Comparison of ENCODE assay signal across 20 cellular contexts in the genomic region with DNA sequence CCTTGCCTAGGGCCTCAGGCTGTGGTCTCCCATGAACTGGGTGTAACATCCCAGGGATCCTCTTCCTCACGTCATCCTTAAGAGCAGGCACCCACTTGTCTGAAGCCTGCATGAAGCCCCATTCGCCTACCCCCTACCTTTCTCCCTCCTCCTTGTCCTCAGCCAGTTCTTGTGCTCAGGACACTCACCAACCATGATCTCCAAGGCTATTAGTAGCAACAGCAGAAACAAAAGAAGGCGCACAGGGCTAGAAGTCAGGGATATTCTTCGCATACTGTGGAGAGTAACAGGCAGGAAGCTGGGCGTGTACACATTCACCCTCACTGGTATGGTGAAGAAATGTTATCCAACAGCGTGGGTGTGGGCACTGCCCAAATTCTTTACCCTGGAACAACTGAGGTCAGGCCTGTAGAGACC. TPM values are rescaled to one million over a fixed set of nuclear protein-coding genes. Genes with fewer than 3 reads are reported as not detected.
DNase-seq lines count a peak whose midpoint lies in the region; FAIRE-seq and TF ChIP-seq lines count a peak whose summit lies in the region.
"Had no signal": no experiment of that assay in that cellular context is flagged by ENCODE, and none has a peak within 500 bp of the region (broad histone marks: within the 10 kb centered on the region; RNA-seq: fewer than 3 reads in every experiment).

No MANE protein-coding gene starts in this region.

- no peaks in the 10 kb centered on the region for H3K9me3 Mint-ChIP-seq in Calu3 (ENCODE audit: low read depth, unreplicated experiment)

- dilution Hi-C loops in keratinocyte (cut with MboI; ENCODE audit: extremely low pct_ligation_motif_present, low sequenced_read_pairs): no loop called here

- intact Hi-C loops in tibial artery (cut with DNase I; ENCODE audit: low total_unique reads) (no loop called here), Calu3 (cut with micrococcal nuclease; ENCODE audit: unreplicated experiment) (no loop called here)

- no peak for TF ChIP-seq EP300 in Ishikawa (IDR thresholded peaks at IDR 0.05; ENCODE audit: borderline replicate concordance)

- no peaks in the 10 kb centered on the region for H3K27me3 ChIP-seq in keratinocyte (ENCODE audit: control insufficient read depth, extremely low read depth, insufficient read depth, low read length)
- H3K27me3 ChIP-seq in tibial artery: no peaks in the 10 kb centered on the region
- H3K27me3 ChIP-seq: right atrium auricular region had no signal

- CTCF ChIA-PET in Calu3 (lab: Charles Lee): no interaction called here

- H3K36me3 ChIP-seq in keratinocyte (ENCODE audit: control insufficient read depth in 2 of 2, extremely low read depth in 1 of 2, insufficient read depth in 2 of 2, low read length in 2 of 2) (no peaks in the 10 kb centered on the region), tibial artery (no peaks in the 10 kb centered on the region)
- H3K36me3 ChIP-seq: right atrium auricular region had no signal

- peak overlapping the region; percentile 91 for H3K27ac ChIP-seq in keratinocyte (ENCODE audit: control insufficient read depth, insufficient read depth, low read length)
- peak overlapping the region; percentile 21 to 38 for H3K27ac ChIP-seq in tibial artery
- H3K27ac ChIP-seq: right atrium auricular region had no signal

- no peak overlapping the region for H3K27ac Mint-ChIP-seq in Calu3 (ENCODE audit: unreplicated experiment)

- peak overlapping the region in 1 of 3 experiments; percentile 39 for H3K4me3 ChIP-seq in keratinocyte (ENCODE audit: control insufficient read depth in 2 of 3, extremely low read depth in 1 of 3, insufficient read depth in 2 of 3, low read depth in 1 of 3, low read length in 3 of 3)
- no peak overlapping the region for H3K4me3 ChIP-seq in tibial artery
- H3K4me3 ChIP-seq: right atrium auricular region had no signal

- no TSS peak for BruUV-seq in Calu3 (replicated peaks; lab: Mats Ljungman, UMichigan)

- H2AFZ ChIP-seq in keratinocyte (ENCODE audit: control insufficient read depth, low read length): peak overlapping the region; percentile 94

- H3K9me1 ChIP-seq in keratinocyte (ENCODE audit: control insufficient read depth, extremely low read depth, insufficient read depth, low read length): no peaks in the 10 kb centered on the region

- H3K9ac ChIP-seq in keratinocyte (ENCODE audit: control insufficient read depth, extremely low read depth, insufficient read depth, low read length): peak overlapping the region; percentile 57

- H3K27me3 Mint-ChIP-seq in Calu3 (ENCODE audit: unreplicated experiment): no peaks in the 10 kb centered on the region

- H3K4me1 ChIP-seq in keratinocyte (ENCODE audit: control insufficient read depth, extremely low read depth, insufficient read depth, low read length) (peaks cover 57% of the 10 kb centered on the region), tibial artery (peaks cover 0 to 15% (median 11%) of the 10 kb centered on the region in 4 donors)
- H3K4me1 ChIP-seq: Caco-2 had no signal

- peak overlapping the region; percentile 91 for H3K4me2 ChIP-seq in keratinocyte (ENCODE audit: control insufficient read depth, extremely low read depth, insufficient read depth, low read depth, low read length)

- no peaks in the 10 kb centered on the region for H4K20me1 ChIP-seq in keratinocyte (ENCODE audit: control insufficient read depth, extremely low read depth, insufficient read depth, low read length)

- H3K9me3 ChIP-seq in keratinocyte (ENCODE audit: control insufficient read depth, low read depth, low read length): no peaks in the 10 kb centered on the region
- no peaks in the 10 kb centered on the region for H3K9me3 ChIP-seq in tibial artery
- H3K9me3 ChIP-seq: Caco-2, right atrium auricular region had no signal

- DNase-seq in SW480 (ENCODE audit: low spot score): peak; percentile 26
- DNase-seq in keratinocyte (ENCODE audit: low read depth, low spot score): no peak
- DNase-seq in tibial artery: no peak
- DNase-seq in SHP77 (lab: John Stamatoyannopoulos, UW): no peak
- no peak for DNase-seq in GM03348 (ENCODE audit: low spot score)
- DNase-seq in Calu3: no peak
- DNase-seq: activated CD4-positive, alpha-beta T cell treated with anti-CD3 and anti-CD28 coated beads, Interleukin-2, amount 50 U/mL, for 4 hours; activated naive CD4-positive, alpha-beta T cell treated with anti-CD3 and anti-CD28 coated beads, Interleukin-2, amount 50 U/mL, for 16 hours; activated T-cell treated with anti-CD3 and anti-CD28 coated beads, Interleukin-2, amount 50 U/mL, for 48 hours; Caco-2; EL; NCI-H1436 treated with DMSO at 0.1 percent for 48 hours; stimulated activated CD4-positive, alpha-beta T cell treated with anti-CD3 and anti-CD28 coated beads, Interleukin-1b, Interleukin-23, amount 100 ng/mL, for 48 hours; stimulated activated naive CD8-positive, alpha-beta T cell treated with anti-CD3 and anti-CD28 coated beads, Interleukin-15, Interleukin-2, amounts not matched to agents 100 U/mL and 50 U/mL, for 24 hours had no signal

- no peaks in the 10 kb centered on the region for H3K36me3 Mint-ChIP-seq in Calu3 (ENCODE audit: insufficient read depth, unreplicated experiment)

- peaks cover 39% of the 10 kb centered on the region for H3K4me1 Mint-ChIP-seq in Calu3 (ENCODE audit: low read depth, unreplicated experiment)

- TF ChIP-seq RAD21 in Ishikawa (IDR thresholded peaks at IDR 0.05; ENCODE audit: low read depth): no peak

- peak; percentile 95 for FAIRE-seq in keratinocyte (lab: Jason Lieb, UNC)
- FAIRE-seq: astrocyte, colon, frontal cortex had no signal

- TF ChIP-seq CTCF in keratinocyte (optimal IDR thresholded peaks at IDR 0.05 in 1 of 3, IDR thresholded peaks at IDR 0.05 in 1 of 3, conservative IDR thresholded peaks at IDR 0.05 in 1 of 3; ENCODE audit: extremely low read depth in 1 of 3, insufficient read depth in 2 of 3, low read length in 3 of 3) (no peak), tibial artery (IDR thresholded peaks at IDR 0.05) (no peak), Calu3 (IDR thresholded peaks at IDR 0.05; ENCODE audit: unreplicated experiment) (no peak)

- H3K79me2 ChIP-seq in keratinocyte (ENCODE audit: control insufficient read depth, insufficient read depth, low read length): no peaks in the 10 kb centered on the region

- no peak overlapping the region for H3K4me3 Mint-ChIP-seq in Calu3 (ENCODE audit: low read depth, unreplicated experiment)

TF ChIP-seq in Ishikawa, 13 proteins besides CTCF, POLR2A, EP300 and RAD21:
- TF ChIP-seq TAF1 (IDR thresholded peaks at IDR 0.05; ENCODE audit: low read depth) (no peak), TEAD4 (IDR thresholded peaks at IDR 0.05) (no peak), YY1 (IDR thresholded peaks at IDR 0.05; ENCODE audit: low read depth) (no peak), EGR1 (IDR thresholded peaks at IDR 0.05) (peak; percentile 78)
- TF ChIP-seq, protein P1, sequence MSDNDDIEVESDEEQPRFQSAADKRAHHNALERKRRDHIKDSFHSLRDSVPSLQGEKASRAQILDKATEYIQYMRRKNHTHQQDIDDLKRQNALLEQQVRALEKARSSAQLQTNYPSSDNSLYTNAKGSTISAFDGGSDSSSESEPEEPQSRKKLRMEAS (IDR thresholded peaks at IDR 0.05): no peak

RNA-seq across cellular contexts. Expression of a gene that starts 7.3 kb away (rescaled TPM):
- 8.4 to 24.9 TPM (median 14.0 TPM) in 3 replicates for polyA plus RNA-seq in keratinocyte
- polyA plus RNA-seq in keratinocyte (2011; ENCODE audit: low read depth): 19.2 TPM
- 7.7 and 14.8 TPM in 2 replicates for polyA plus RNA-seq in keratinocyte (2011; cell fraction: cytosol; rRNA removed)
- 29.0 and 31.6 TPM in 2 replicates for polyA plus RNA-seq in keratinocyte (2011; cell fraction: nucleus; rRNA removed)
- 4.6 and 45.2 TPM in 2 replicates for polyA plus RNA-seq in keratinocyte (2012; ENCODE audit: low replicate concordance)
- polyA minus RNA-seq in keratinocyte: 2.3 to 20.6 TPM (median 5.9 TPM) in 3 replicates
- polyA minus RNA-seq in keratinocyte (2011; cell fraction: cytosol; rRNA and poly(A)+ RNA removed): 2.3 TPM
- 10.4 and 15.0 TPM in 2 replicates for polyA minus RNA-seq in keratinocyte (2011; cell fraction: nucleus; rRNA and poly(A)+ RNA removed)
- total RNA-seq in Calu3 (2022): 0.22 TPM in 1 of 2 replicates, not detected in the other
- total RNA-seq: astrocyte, Caco-2, frontal cortex, mononuclear cell had no signal

RNA-seq across cellular contexts. Expression of a gene that starts 26.5 kb away (rescaled TPM):
- 26.4 to 49.2 TPM (median 31.1 TPM) in 3 replicates for polyA plus RNA-seq in keratinocyte
- polyA plus RNA-seq in keratinocyte (2011; ENCODE audit: low read depth): 48.7 TPM
- 23.3 and 33.9 TPM in 2 replicates for polyA plus RNA-seq in keratinocyte (2011; cell fraction: cytosol; rRNA removed)
- polyA plus RNA-seq in keratinocyte (2011; cell fraction: nucleus; rRNA removed): 44.9 and 52.7 TPM in 2 replicates
- 25.2 and 70.7 TPM in 2 replicates for polyA plus RNA-seq in keratinocyte (2012; ENCODE audit: low replicate concordance)
- polyA minus RNA-seq in keratinocyte: 46.2 to 99.9 TPM (median 57.1 TPM) in 3 replicates
- polyA minus RNA-seq in keratinocyte (2011; cell fraction: cytosol; rRNA and poly(A)+ RNA removed): 46.0 TPM
- polyA minus RNA-seq in keratinocyte (2011; cell fraction: nucleus; rRNA and poly(A)+ RNA removed): 46.4 and 66.9 TPM in 2 replicates
- total RNA-seq in Calu3 (2022): 27.4 and 31.1 TPM in 2 replicates

RNA-seq across cellular contexts. Expression of a gene that starts 32.3 kb away (rescaled TPM):
- polyA plus RNA-seq in keratinocyte: 12.1 to 38.8 TPM (median 16.4 TPM) in 3 replicates
- polyA plus RNA-seq in keratinocyte (2011; ENCODE audit: low read depth): 69.8 TPM
- 25.0 and 34.7 TPM in 2 replicates for polyA plus RNA-seq in keratinocyte (2011; cell fraction: cytosol; rRNA removed)
- polyA plus RNA-seq in keratinocyte (2011; cell fraction: nucleus; rRNA removed): 76.7 and 78.1 TPM in 2 replicates
- 10.8 and 136 TPM in 2 replicates for polyA plus RNA-seq in keratinocyte (2012; ENCODE audit: low replicate concordance)
- 4.8 to 21.9 TPM (median 12.4 TPM) in 3 replicates for polyA minus RNA-seq in keratinocyte
- polyA minus RNA-seq in keratinocyte (2011; cell fraction: cytosol; rRNA and poly(A)+ RNA removed): 14.6 TPM
- 15.8 and 23.7 TPM in 2 replicates for polyA minus RNA-seq in keratinocyte (2011; cell fraction: nucleus; rRNA and poly(A)+ RNA removed)
- total RNA-seq in Calu3 (2022): 0.54 TPM in 1 of 2 replicates, not detected in the other
- total RNA-seq: astrocyte, Caco-2, frontal cortex, mononuclear cell had no signal

RNA-seq across cellular contexts. Expression of a gene that starts 51.2 kb away (rescaled TPM):
- 11.8 to 15.7 TPM (median 14.0 TPM) in 3 replicates for polyA plus RNA-seq in keratinocyte
- 4.9 TPM for polyA plus RNA-seq in keratinocyte (2011; ENCODE audit: low read depth)
- 12.0 and 13.7 TPM in 2 replicates for polyA plus RNA-seq in keratinocyte (2011; cell fraction: cytosol; rRNA removed)
- 33.5 and 35.2 TPM in 2 replicates for polyA plus RNA-seq in keratinocyte (2011; cell fraction: nucleus; rRNA removed)
- polyA plus RNA-seq in keratinocyte (2012; ENCODE audit: low replicate concordance): 8.1 and 11.0 TPM in 2 replicates
- 6.8 to 12.5 TPM (median 7.4 TPM) in 3 replicates for polyA minus RNA-seq in keratinocyte
- polyA minus RNA-seq in keratinocyte (2011; cell fraction: cytosol; rRNA and poly(A)+ RNA removed): 9.2 TPM
- 6.9 and 7.6 TPM in 2 replicates for polyA minus RNA-seq in keratinocyte (2011; cell fraction: nucleus; rRNA and poly(A)+ RNA removed)
- 7.1 and 7.6 TPM in 2 replicates for total RNA-seq in Calu3 (2022)
